1 cellular context compared by ENCODE assay signal in genomic region chr7:106312906-106313305, GRCh38.
TF ChIP-seq lines count a peak whose summit lies in the region.

No MANE protein-coding gene starts in this region.

TF ChIP-seq in IMR-90, 13 proteins besides CTCF, POLR2A, EP300 and RAD21:
- TF ChIP-seq ELK1 (IDR thresholded peaks at IDR 0.05; ENCODE audit: borderline replicate concordance, low read depth, low read length) (no peak), MAZ (IDR thresholded peaks at IDR 0.05; ENCODE audit: borderline replicate concordance, low read depth, low read length) (no peak), USF2 (IDR thresholded peaks at IDR 0.05; ENCODE audit: low read depth, low read length) (no peak), FOS (IDR thresholded peaks at IDR 0.05; ENCODE audit: low read depth, low read length) (no peak), SMC3 (IDR thresholded peaks at IDR 0.05; ENCODE audit: low read depth, low read length) (no peak), BHLHE40 (IDR thresholded peaks at IDR 0.05; ENCODE audit: low read depth, low read length) (no peak), MXI1 (IDR thresholded peaks at IDR 0.05; ENCODE audit: borderline replicate concordance, low read depth, low read length) (no peak), MAFK (IDR thresholded peaks at IDR 0.05; ENCODE audit: low read depth, low read length) (no peak), CHD1 (IDR thresholded peaks at IDR 0.05; ENCODE audit: low read depth, low read length) (no peak), RCOR1 (IDR thresholded peaks at IDR 0.05; ENCODE audit: insufficient replicate concordance, low read length) (no peak), CEBPB (IDR thresholded peaks at IDR 0.05; ENCODE audit: low read depth, low read length) (no peak), NFE2L2 (IDR thresholded peaks at IDR 0.05; ENCODE audit: low read depth, low read length) (no peak), RFX5 (IDR thresholded peaks at IDR 0.05; ENCODE audit: low read depth, low read length) (no peak)
TF ChIP-seq in IMR-90: peak in this region for 0.
